ENCODE assay signal across 1 cellular context in genomic region chr2:142874293-142874814, GRCh38.
TF ChIP-seq lines count a peak whose summit lies in the region.

No MANE protein-coding gene starts in this region.

TF ChIP-seq in HepG2, 621 proteins besides CTCF, POLR2A, EP300 and RAD21 (continued from another document and continues in another):
- TF ChIP-seq ZNF318 (CRISPR knock-in tag; IDR thresholded peaks at IDR 0.05) (no peak), ZNF430 (CRISPR knock-in tag; IDR thresholded peaks at IDR 0.05) (no peak), TFE3 (CRISPR knock-in tag; IDR thresholded peaks at IDR 0.05) (peak; percentile 92), ZNF816 (CRISPR knock-in tag; IDR thresholded peaks at IDR 0.05; ENCODE audit: borderline replicate concordance) (no peak), ELF4 (CRISPR knock-in tag; IDR thresholded peaks at IDR 0.05; ENCODE audit: borderline replicate concordance) (no peak), ETS1 (CRISPR knock-in tag; IDR thresholded peaks at IDR 0.05) (no peak), TCF7 (IDR thresholded peaks at IDR 0.05; ENCODE audit: low read depth) (peak; percentile 65), ELK4 (CRISPR knock-in tag; IDR thresholded peaks at IDR 0.05; ENCODE audit: borderline replicate concordance) (no peak), ZNF652 (CRISPR knock-in tag; IDR thresholded peaks at IDR 0.05; ENCODE audit: borderline replicate concordance, low read depth) (peak; percentile 23; the same call in 1 of the 2 replicates), TERF1 (CRISPR knock-in tag; IDR thresholded peaks at IDR 0.05) (no peak), FOXK2 (IDR thresholded peaks at IDR 0.05) (no peak), ZNF850 (CRISPR knock-in tag; conservative IDR thresholded peaks at IDR 0.05) (no peak), SALL1 (CRISPR knock-in tag; IDR thresholded peaks at IDR 0.05) (peak; percentile 35; the same call in 1 of the 2 replicates), EEA1 (CRISPR knock-in tag; IDR thresholded peaks at IDR 0.05; ENCODE audit: borderline replicate concordance) (no peak), DR1 (CRISPR knock-in tag; IDR thresholded peaks at IDR 0.05) (no peak), MBD4 (IDR thresholded peaks at IDR 0.05; ENCODE audit: borderline replicate concordance, low read length) (no peak; the same call in 1 of the 2 replicates), GLI4 (CRISPR knock-in tag; IDR thresholded peaks at IDR 0.05; ENCODE audit: borderline replicate concordance) (no peak), ZNF609 (CRISPR knock-in tag; IDR thresholded peaks at IDR 0.05; ENCODE audit: borderline replicate concordance) (peak; percentile 57; the same call in 1 of the 2 replicates), HOXA5 (CRISPR knock-in tag; IDR thresholded peaks at IDR 0.05) (0 out of 2 replicates have a peak, but pooled peaks have one; percentile 41), MED1 (CRISPR knock-in tag; IDR thresholded peaks at IDR 0.05) (peak; percentile 65), RFX3 (CRISPR knock-in tag; IDR thresholded peaks at IDR 0.05) (no peak), CBX1 (IDR thresholded peaks at IDR 0.05; ENCODE audit: low read depth) (no peak), PREB (CRISPR knock-in tag; IDR thresholded peaks at IDR 0.05) (no peak), ZNF773 (CRISPR knock-in tag; IDR thresholded peaks at IDR 0.05; ENCODE audit: borderline replicate concordance) (no peak), ZUFSP (CRISPR knock-in tag; IDR thresholded peaks at IDR 0.05; ENCODE audit: borderline replicate concordance) (no peak), MTF2 (CRISPR knock-in tag; IDR thresholded peaks at IDR 0.05; ENCODE audit: borderline replicate concordance) (no peak), FOXJ3 (CRISPR knock-in tag; IDR thresholded peaks at IDR 0.05; ENCODE audit: borderline replicate concordance) (peak; percentile 44; the same call in 1 of the 2 replicates), RNF219 (CRISPR knock-in tag; IDR thresholded peaks at IDR 0.05) (no peak), ZNF460 (CRISPR knock-in tag; IDR thresholded peaks at IDR 0.05; ENCODE audit: borderline replicate concordance) (no peak), ZNF788 (CRISPR knock-in tag; IDR thresholded peaks at IDR 0.05; ENCODE audit: borderline replicate concordance) (no peak), MYNN (CRISPR knock-in tag; IDR thresholded peaks at IDR 0.05; ENCODE audit: low read depth) (no peak), ZMYM2 (CRISPR knock-in tag; IDR thresholded peaks at IDR 0.05) (no peak), MZF1 (CRISPR knock-in tag; IDR thresholded peaks at IDR 0.05; ENCODE audit: borderline replicate concordance) (no peak), ARHGAP35 (CRISPR knock-in tag; IDR thresholded peaks at IDR 0.05; ENCODE audit: borderline replicate concordance) (no peak), ZNF24 (IDR thresholded peaks at IDR 0.05) (no peak)
